In the genomic region with DNA sequence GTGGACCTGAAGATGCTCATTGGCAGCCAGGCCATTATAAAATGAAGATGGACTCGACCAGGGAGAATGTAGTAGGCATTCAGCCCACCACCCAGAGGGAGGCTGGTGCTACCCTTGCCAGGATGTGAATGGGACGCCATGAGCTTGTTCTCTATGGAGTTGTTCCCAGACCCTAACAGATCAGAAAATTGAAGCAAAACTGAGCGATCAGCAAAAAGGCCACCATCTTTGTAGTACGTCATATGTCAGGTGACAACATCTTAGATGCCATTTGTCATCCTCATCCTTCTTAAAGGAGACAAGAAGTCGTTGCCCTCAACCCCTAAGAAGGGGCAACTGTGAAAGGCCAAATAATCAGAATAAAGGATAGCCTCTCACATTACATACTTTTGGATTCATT, we compare ENCODE assay signal across 32 cellular contexts.
"Had no signal": no experiment of that assay in that cellular context is flagged by ENCODE, and none has a peak within 500 bp of the region (broad histone marks: within the 10 kb centered on the region; RNA-seq: fewer than 3 reads in every experiment).

No MANE protein-coding gene starts in this region.

- H3K4me1 ChIP-seq: parathyroid adenoma, psoas muscle, transverse colon, uterus had no signal

- H3K4me1 Mint-ChIP-seq: natural killer cell; stimulated activated memory B cell treated with anti-CD40 and anti-IgM and Interleukin-4, amounts not matched to agents 10 μg/mL and 1 μg/mL and 100 μg/mL, for 72 hours; stimulated activated naive CD8-positive, alpha-beta T cell treated with anti-CD3 and anti-CD28 coated beads, Interleukin-15, amount 100 ng/mL, for 72 hours had no signal

- H2AFZ ChIP-seq: parathyroid adenoma had no signal

- H3K27ac Mint-ChIP-seq: naive thymus-derived CD4-positive, alpha-beta T cell; natural killer cell; nephron; progenitor cell of endocrine pancreas; stimulated activated memory B cell treated with anti-CD40 and anti-IgM and Interleukin-4, amounts not matched to agents 10 μg/mL and 1 μg/mL and 100 μg/mL, for 72 hours; stimulated activated naive CD8-positive, alpha-beta T cell treated with anti-CD3 and anti-CD28 coated beads, Interleukin-15, amount 100 ng/mL, for 72 hours; type B pancreatic cell had no signal

- H3K4me3 Mint-ChIP-seq: naive thymus-derived CD4-positive, alpha-beta T cell; natural killer cell; nephron; neural crest cell; stimulated activated memory B cell treated with anti-CD40 and anti-IgM and Interleukin-4, amounts not matched to agents 10 μg/mL and 1 μg/mL and 100 μg/mL, for 72 hours; stimulated activated naive CD8-positive, alpha-beta T cell treated with anti-CD3 and anti-CD28 coated beads, Interleukin-15, amount 100 ng/mL, for 72 hours; type B pancreatic cell had no signal

- H3K79me2 ChIP-seq: parathyroid adenoma had no signal

- H3K9me3 ChIP-seq: ovary, psoas muscle, spleen, suprapubic skin, testis, tibial artery, transverse colon, upper lobe of right lung, uterus had no signal

- ATAC-seq: naive thymus-derived CD4-positive, alpha-beta T cell; natural killer cell; psoas muscle; right cardiac atrium; sciatic nerve; stimulated activated memory B cell treated with anti-CD40 and anti-IgM and Interleukin-4, amounts not matched to agents 10 μg/mL and 1 μg/mL and 100 μg/mL, for 72 hours; stimulated activated naive CD8-positive, alpha-beta T cell treated with anti-CD3 and anti-CD28 coated beads, Interleukin-15, amount 100 ng/mL, for 72 hours; stimulated activated naive CD8-positive, alpha-beta T cell treated with anti-CD3 and anti-CD28 coated beads, Interleukin-15, Interleukin-2, amounts not matched to agents 100 U/mL and 50 U/mL, for 24 hours; upper lobe of right lung had no signal

- H3K27me3 ChIP-seq: ovary, spleen, suprapubic skin, testis, tibial artery, transverse colon, upper lobe of right lung, uterus had no signal

- H3K9me3 Mint-ChIP-seq: natural killer cell; nephron; neural crest cell; stimulated activated memory B cell treated with anti-CD40 and anti-IgM and Interleukin-4, amounts not matched to agents 10 μg/mL and 1 μg/mL and 100 μg/mL, for 72 hours had no signal

- H3K27me3 Mint-ChIP-seq: progenitor cell of endocrine pancreas; stimulated activated memory B cell treated with anti-CD40 and anti-IgM and Interleukin-4, amounts not matched to agents 10 μg/mL and 1 μg/mL and 100 μg/mL, for 72 hours; stimulated activated naive CD8-positive, alpha-beta T cell treated with anti-CD3 and anti-CD28 coated beads, Interleukin-15, amount 100 ng/mL, for 72 hours; type B pancreatic cell had no signal

- H3K27ac ChIP-seq: ovary, parathyroid adenoma, psoas muscle, skin epidermis, spleen, suprapubic skin, testis, tibial artery, transverse colon, upper lobe of right lung, uterus had no signal

- H3K4me3 ChIP-seq: ovary, psoas muscle, skin epidermis, smooth muscle cell, spleen, suprapubic skin, testis, tibial artery, transverse colon, upper lobe of right lung, uterus had no signal

- H3K36me3 ChIP-seq: ovary, spleen, transverse colon, uterus had no signal

- DNase-seq: naive thymus-derived CD4-positive, alpha-beta T cell; natural killer cell; occipital lobe; ovary; posterior cingulate gyrus; psoas muscle; right cardiac atrium; spleen; stimulated activated CD4-positive, alpha-beta T cell treated with anti-CD3 and anti-CD28 coated beads, Interleukin-12 subunit alpha, Interleukin-12 subunit beta, amount 100 ng/mL, for 4 hours; stimulated activated CD4-positive, alpha-beta T cell treated with anti-CD3 and anti-CD28 coated beads, Interleukin-1b, Interleukin-23, amount 100 ng/mL, for 48 hours; stimulated activated CD4-positive, alpha-beta T cell treated with anti-CD3 and anti-CD28 coated beads, Interleukin-4, amount 100 ng/mL, for 1 hour; stimulated activated CD4-positive, alpha-beta T cell treated with anti-CD3 and anti-CD28 coated beads, Interleukin-4, amount 100 ng/mL, for 4 hours; stimulated activated CD8-positive, alpha-beta memory T cell treated with anti-CD3 and anti-CD28 coated beads, Interleukin-4, amount 100 ng/mL, for 48 hours; stimulated activated naive CD4-positive, alpha-beta T cell; stimulated activated naive CD8-positive, alpha-beta T cell treated with anti-CD3 and anti-CD28 coated beads, Interleukin-15, amount 100 ng/mL, for 72 hours; stimulated activated naive CD8-positive, alpha-beta T cell treated with anti-CD3 and anti-CD28 coated beads, Interleukin-15, Interleukin-2, amounts not matched to agents 100 U/mL and 50 U/mL, for 24 hours; substantia nigra; testis; tibial artery; transverse colon; upper lobe of right lung; uterus had no signal

- H3K36me3 Mint-ChIP-seq: naive thymus-derived CD4-positive, alpha-beta T cell; natural killer cell; stimulated activated memory B cell treated with anti-CD40 and anti-IgM and Interleukin-4, amounts not matched to agents 10 μg/mL and 1 μg/mL and 100 μg/mL, for 72 hours had no signal

- H3K9ac ChIP-seq: parathyroid adenoma had no signal

- H3K4me2 ChIP-seq: smooth muscle cell had no signal
